Comparison of ENCODE assay signal across 25 cellular contexts in the genomic region with DNA sequence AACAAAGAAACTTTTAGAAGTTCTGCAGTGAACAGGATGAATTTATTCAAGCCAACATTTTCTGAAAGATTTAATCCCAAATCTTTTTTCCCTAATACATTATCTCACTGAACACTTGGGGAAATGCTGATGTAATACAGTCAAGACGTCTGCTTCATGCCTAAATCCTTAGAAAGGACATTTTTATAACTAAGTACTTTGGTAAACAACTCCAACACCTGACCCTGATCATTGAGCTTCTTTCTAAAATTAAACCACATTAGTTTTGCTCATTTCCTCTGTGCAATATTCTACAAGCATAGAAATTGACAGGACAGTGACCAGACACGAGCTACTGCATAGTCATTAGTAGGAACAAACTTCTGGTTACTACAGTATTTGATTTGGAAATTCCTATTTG.
DNase-seq lines count a peak whose midpoint lies in the region; ATAC-seq and TF ChIP-seq lines count a peak whose summit lies in the region.
"Had no signal": no experiment of that assay in that cellular context is flagged by ENCODE, and none has a peak within 500 bp of the region (broad histone marks: within the 10 kb centered on the region; RNA-seq: fewer than 3 reads in every experiment).

No MANE protein-coding gene starts in this region.

- no peak overlapping the region for H4K91ac ChIP-seq in IMR-90 (ENCODE audit: insufficient read depth, low read depth, low read length)

- H3K14ac ChIP-seq in IMR-90 (replicated peaks; ENCODE audit: low read depth, low read length) = peak overlapping the region; percentile 69; the same call in 1 of the 2 replicates

- TF ChIP-seq CTCF in IMR-90 (conservative IDR thresholded peaks at IDR 0.05; ENCODE audit: low read depth, low read length) (no peak), smooth muscle cell (IDR thresholded peaks at IDR 0.05; ENCODE audit: borderline replicate concordance, insufficient read depth, poor library complexity, severe bottlenecking) (no peak)

- H3K18ac ChIP-seq in IMR-90 (ENCODE audit: low read depth, low read length) = no peak overlapping the region; the same call in 1 of the 2 replicates

- TF ChIP-seq POLR2A in IMR-90 (IDR thresholded peaks at IDR 0.05; ENCODE audit: low read depth, low read length) = no peak

- no peak overlapping the region for H3K4me3 Mint-ChIP-seq in activated CD4-positive, alpha-beta memory T cell treated with anti-CD3 and anti-CD28 coated beads for 36 hours
- no peak overlapping the region for H3K4me3 Mint-ChIP-seq in immature natural killer cell
- H3K4me3 Mint-ChIP-seq: B cell; CD4-positive, alpha-beta T cell; CD8-positive, alpha-beta T cell had no signal

- WGBS in GM23248 (ENCODE audit: low coverage in 1 of 2, low lambda C conversion rate in 2 of 2, missing lambda C conversion rate in 2 of 2), 2 experiments = 59 to 77% methylated on average over 2 of the region's 2 CpGs
- WGBS in IMR-90 (ENCODE audit: extremely low coverage in 2 of 2, insufficient read length in 1 of 2), 2 experiments = no CpG with 5 or more reads among the region's 2 CpGs
- WGBS in smooth muscle cell (ENCODE audit: low lambda C conversion rate) = 37% methylated on average over 2 of the region's 2 CpGs

- H2AK5ac ChIP-seq in IMR-90 (ENCODE audit: low read depth, low read length) = no peak overlapping the region

- H2AFZ ChIP-seq in GM23248 = peak overlapping the region; percentile 35; the same call in 1 of the 2 replicates
- no peak overlapping the region for H2AFZ ChIP-seq in IMR-90 (replicated peaks; ENCODE audit: low read length, poor library complexity)
- no peak overlapping the region for H2AFZ ChIP-seq in smooth muscle cell (ENCODE audit: low read depth)

- no peak overlapping the region for H4K5ac ChIP-seq in IMR-90 (ENCODE audit: low read depth, low read length)

- no peak overlapping the region for H2BK5ac ChIP-seq in IMR-90 (ENCODE audit: low read depth, low read length, poor library complexity, severe bottlenecking)

- in situ Hi-C loops in GM23248 (cut with MboI) (no loop called here), IMR-90 (cut with MboI; ENCODE audit: low sequenced_read_pairs) (no loop called here)

- H3K27me3 ChIP-seq in GM23248 (replicated peaks; ENCODE audit: insufficient read depth) (no peaks in the 10 kb centered on the region), IMR-90 (ENCODE audit: control insufficient read depth, insufficient read depth, low read length) (no peaks in the 10 kb centered on the region), smooth muscle cell (ENCODE audit: low read depth) (no peaks in the 10 kb centered on the region)
- H3K27me3 ChIP-seq: BLaER1 treated with 17β-estradiol and CSF1 and Interleukin-3, amounts not matched to agents 10 nM and 100 nM had no signal

- dilution Hi-C loops in IMR-90 (cut with HindIII; ENCODE audit: low sequenced_read_pairs, unreplicated experiment) = no loop called here

- BruUV-seq in IMR-90 (replicated peaks; lab: Mats Ljungman, UMichigan) = no TSS peak

- no peaks in the 10 kb centered on the region for H3K9me3 Mint-ChIP-seq in activated CD4-positive, alpha-beta memory T cell treated with anti-CD3 and anti-CD28 coated beads for 36 hours
- H3K9me3 Mint-ChIP-seq in immature natural killer cell = peaks cover 0 to 2% (median 0%) of the 10 kb centered on the region in 6 donors
- H3K9me3 Mint-ChIP-seq: CD4-positive, alpha-beta T cell; CD8-positive, alpha-beta T cell had no signal

- H3F3A ChIP-seq in GM23248 (ENCODE audit: insufficient read depth) (peaks cover 51% of the 10 kb centered on the region), smooth muscle cell (ENCODE audit: low read depth) (peaks cover 24% of the 10 kb centered on the region)

- H3K27ac Mint-ChIP-seq in activated CD4-positive, alpha-beta memory T cell treated with anti-CD3 and anti-CD28 coated beads for 36 hours = no peak overlapping the region
- no peak overlapping the region for H3K27ac Mint-ChIP-seq in immature natural killer cell
- H3K27ac Mint-ChIP-seq: B cell; CD4-positive, alpha-beta T cell; CD8-positive, alpha-beta T cell had no signal

- H3K9me2 ChIP-seq in GM23248 (ENCODE audit: insufficient read depth) = no peaks in the 10 kb centered on the region

- peak overlapping the region; percentile 38; the same call in 1 of the 2 replicates for H3K4ac ChIP-seq in IMR-90 (ENCODE audit: low read depth, low read length)

- intact Hi-C loops in IMR-90 (cut with micrococcal nuclease) = no loop called here
- intact Hi-C loops in posterior cingulate gyrus (cut with DNase I) = no loop called here
- intact Hi-C loops in activated CD4-positive, alpha-beta memory T cell treated with anti-CD3 and anti-CD28 coated beads for 36 hours (cut with micrococcal nuclease) = no loop called here

- H3K9me3 ChIP-seq in GM23248 (ENCODE audit: low read depth) (no peaks in the 10 kb centered on the region), IMR-90 (ENCODE audit: control insufficient read depth, insufficient read depth, low read length) (no peaks in the 10 kb centered on the region), smooth muscle cell (replicated peaks; ENCODE audit: low read depth) (no peaks in the 10 kb centered on the region)
- H3K9me3 ChIP-seq: A549 had no signal

- peaks cover 4% of the 10 kb centered on the region for H3K27me3 Mint-ChIP-seq in activated CD4-positive, alpha-beta memory T cell treated with anti-CD3 and anti-CD28 coated beads for 36 hours
- H3K27me3 Mint-ChIP-seq in immature natural killer cell (ENCODE audit: low read depth in 3 of 3) = peaks cover 0 to 2% (median 0%) of the 10 kb centered on the region in 3 donors

- no peak overlapping the region for H3K23ac ChIP-seq in IMR-90 (ENCODE audit: low read depth, low read length)

- H2BK120ac ChIP-seq in IMR-90 (ENCODE audit: low read depth, low read length) = peak overlapping the region; percentile 60; the same call in 1 of the 2 replicates

- DNase-seq in GM23248 (no peak), IMR-90 (no peak), smooth muscle cell (lab: John Stamatoyannopoulos, UW; ENCODE audit: unreplicated experiment) (no peak), COLO829 (ENCODE audit: low spot score) (no peak), posterior cingulate gyrus (no peak), immature natural killer cell (no peak)
- no peak for DNase-seq in activated CD4-positive, alpha-beta memory T cell treated with anti-CD3 and anti-CD28 coated beads for 36 hours
- DNase-seq: AML-193; CD4-positive, alpha-beta T cell; CD8-positive, alpha-beta T cell; COR-L47; DMS 273 treated with DMSO at 0.1 percent for 48 hours; DMS153; DMS53; DMS79; DND-41; EL; GDM1 had no signal

- no peak overlapping the region for H3K9ac ChIP-seq in GM23248
- no peak overlapping the region for H3K9ac ChIP-seq in IMR-90 (ENCODE audit: low read depth, low read length)
- H3K9ac ChIP-seq in smooth muscle cell (ENCODE audit: low read depth) = no peak overlapping the region
- H3K9ac ChIP-seq: BLaER1 treated with 17β-estradiol and CSF1 and Interleukin-3, amounts not matched to agents 10 nM and 100 nM had no signal

- no peak overlapping the region for H4K8ac ChIP-seq in IMR-90 (ENCODE audit: low read depth in 2 of 2, low read length in 2 of 2)

- no peak overlapping the region for H3K4me2 ChIP-seq in GM23248 (ENCODE audit: unreplicated experiment)
- H3K4me2 ChIP-seq in IMR-90 (ENCODE audit: low read depth, low read length) = no peak overlapping the region
- H3K4me2 ChIP-seq in smooth muscle cell = peak overlapping the region; percentile 1
- H3K4me2 ChIP-seq: A549; BLaER1 treated with 17β-estradiol and CSF1 and Interleukin-3, amounts not matched to agents 10 nM and 100 nM had no signal

- peak overlapping the region; percentile 76; the same call in 1 of the 3 replicates for H2BK15ac ChIP-seq in IMR-90 (ENCODE audit: low read depth, low read length)

- H3K4me1 Mint-ChIP-seq in activated CD4-positive, alpha-beta memory T cell treated with anti-CD3 and anti-CD28 coated beads for 36 hours (ENCODE audit: low read depth) = peaks cover 8% of the 10 kb centered on the region
- H3K4me1 Mint-ChIP-seq in immature natural killer cell = no peaks in the 10 kb centered on the region
- H3K4me1 Mint-ChIP-seq: B cell had no signal

- H3K4me1 ChIP-seq in GM23248 (ENCODE audit: insufficient read depth) (peaks cover 59% of the 10 kb centered on the region), IMR-90 (ENCODE audit: control insufficient read depth, insufficient read depth, low read length) (peaks cover 15% of the 10 kb centered on the region), smooth muscle cell (ENCODE audit: low read depth) (peaks cover 21% of the 10 kb centered on the region)

- no peak overlapping the region for H2BK20ac ChIP-seq in IMR-90 (ENCODE audit: low read depth, low read length)

- no peak overlapping the region for H3K56ac ChIP-seq in IMR-90 (ENCODE audit: extremely low read depth, insufficient read depth, low read length)

- no peaks in the 10 kb centered on the region for H3K36me3 Mint-ChIP-seq in activated CD4-positive, alpha-beta memory T cell treated with anti-CD3 and anti-CD28 coated beads for 36 hours
- peaks cover 0 to 3% (median 0%) of the 10 kb centered on the region in 3 donors for H3K36me3 Mint-ChIP-seq in immature natural killer cell
- H3K36me3 Mint-ChIP-seq: CD8-positive, alpha-beta T cell had no signal

- CTCF ChIA-PET in IMR-90 (lab: Yijun Ruan, JAX) = interaction anchor here (0.6 kb wide), 1 partner anchor 236 kb away, joined by 3 read pairs; no protein-coding TSS in a partner anchor
- CTCF ChIA-PET in activated CD4-positive, alpha-beta memory T cell treated with anti-CD3 and anti-CD28 coated beads for 36 hours (lab: Charles Lee) = no interaction called here

- peaks cover 0 to 3% of the 10 kb centered on the region in 2 experiments; a peak in 1 of 4 replicates for H3K79me1 ChIP-seq in IMR-90 (ENCODE audit: low read depth in 1 of 2, low read length in 2 of 2)

- H3K4me3 ChIP-seq in GM23248 = no peak overlapping the region
- H3K4me3 ChIP-seq in IMR-90 (ENCODE audit: insufficient read depth, low read depth, low read length) = no peak overlapping the region
- H3K4me3 ChIP-seq in smooth muscle cell = no peak overlapping the region
- H3K4me3 ChIP-seq: A549; BLaER1 treated with 17β-estradiol and CSF1 and Interleukin-3, amounts not matched to agents 10 nM and 100 nM; GM12878 had no signal

- H4K20me1 ChIP-seq in GM23248 (ENCODE audit: insufficient read depth) (no peaks in the 10 kb centered on the region), IMR-90 (ENCODE audit: insufficient read depth, low read length) (no peaks in the 10 kb centered on the region), smooth muscle cell (ENCODE audit: low read depth) (no peaks in the 10 kb centered on the region)
- H4K20me1 ChIP-seq: BLaER1 treated with 17β-estradiol and CSF1 and Interleukin-3, amounts not matched to agents 10 nM and 100 nM had no signal

- no peak for TF ChIP-seq RAD21 in IMR-90 (IDR thresholded peaks at IDR 0.05; ENCODE audit: low read length)

- peaks cover 20% of the 10 kb centered on the region for H3K9me1 ChIP-seq in IMR-90 (ENCODE audit: insufficient read depth, low read length)

- H3K27ac ChIP-seq in GM23248 (no peak overlapping the region), IMR-90 (ENCODE audit: insufficient read depth, low read length) (no peak overlapping the region), smooth muscle cell (ENCODE audit: low read depth) (peak overlapping the region; percentile 99)
- H3K27ac ChIP-seq: 22Rv1; BLaER1 treated with 17β-estradiol and CSF1 and Interleukin-3, amounts not matched to agents 10 nM and 100 nM; C4-2B had no signal

- H3K79me2 ChIP-seq in GM23248 (ENCODE audit: insufficient read depth) = no peaks in the 10 kb centered on the region
- no peaks in the 10 kb centered on the region for H3K79me2 ChIP-seq in smooth muscle cell (ENCODE audit: low read depth)

- H3K36me3 ChIP-seq in GM23248 (ENCODE audit: low read depth) (no peaks in the 10 kb centered on the region), IMR-90 (ENCODE audit: control insufficient read depth, insufficient read depth, low read length) (no peaks in the 10 kb centered on the region), smooth muscle cell (ENCODE audit: low read depth) (no peaks in the 10 kb centered on the region)
- H3K36me3 ChIP-seq: BLaER1 treated with 17β-estradiol and CSF1 and Interleukin-3, amounts not matched to agents 10 nM and 100 nM had no signal

- ATAC-seq in IMR-90 (ENCODE audit: low read depth) = no peak
- peak; percentile 36 for ATAC-seq in SK-N-SH treated with all-trans-retinoic acid at 6 μM for 48 hours
- ATAC-seq: A549; CD8-positive, alpha-beta T cell; GM12878 had no signal

- POLR2A ChIA-PET in IMR-90 (lab: Charles Lee; ENCODE audit: unreplicated experiment) = no interaction called here
- POLR2A ChIA-PET in activated CD4-positive, alpha-beta memory T cell treated with anti-CD3 and anti-CD28 coated beads for 36 hours (lab: Charles Lee) = no interaction called here

- no peak overlapping the region for H2AK9ac ChIP-seq in IMR-90 (replicated peaks; ENCODE audit: low read depth, low read length, poor library complexity)
